1 cellular context compared by ENCODE assay signal in the genomic region with DNA sequence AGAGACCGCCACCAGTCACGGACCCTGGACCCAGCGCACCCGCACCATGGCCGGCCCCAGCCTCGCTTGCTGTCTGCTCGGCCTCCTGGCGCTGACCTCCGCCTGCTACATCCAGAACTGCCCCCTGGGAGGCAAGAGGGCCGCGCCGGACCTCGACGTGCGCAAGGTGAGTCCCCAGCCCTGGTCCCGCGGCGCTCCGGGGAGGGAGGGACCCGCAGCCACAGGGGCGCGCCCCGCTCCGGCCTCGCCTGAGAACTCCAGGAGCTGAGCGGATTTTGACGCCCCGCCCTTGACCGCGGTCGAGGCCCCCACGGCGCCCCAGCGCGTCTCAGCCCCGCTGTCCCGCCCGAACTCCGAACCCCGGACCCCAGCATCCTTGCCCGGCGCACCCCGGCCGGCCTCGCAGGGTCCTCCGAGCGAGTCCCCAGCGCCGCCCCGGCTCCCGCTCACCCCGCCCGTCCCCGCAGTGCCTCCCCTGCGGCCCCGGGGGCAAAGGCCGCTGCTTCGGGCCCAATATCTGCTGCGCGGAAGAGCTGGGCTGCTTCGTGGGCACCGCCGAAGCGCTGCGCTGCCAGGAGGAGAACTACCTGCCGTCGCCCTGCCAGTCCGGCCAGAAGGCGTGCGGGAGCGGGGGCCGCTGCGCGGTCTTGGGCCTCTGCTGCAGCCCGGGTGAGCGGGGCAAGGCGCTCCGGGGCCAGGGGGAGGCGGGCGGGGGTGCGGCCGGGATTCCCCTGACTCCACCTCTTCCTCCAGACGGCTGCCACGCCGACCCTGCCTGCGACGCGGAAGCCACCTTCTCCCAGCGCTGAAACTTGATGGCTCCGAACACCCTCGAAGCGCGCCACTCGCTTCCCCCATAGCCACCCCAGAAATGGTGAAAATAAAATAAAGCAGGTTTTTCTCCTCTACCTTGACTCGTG.
TF ChIP-seq lines count a peak whose summit lies in the region.

A gene (plus strand): TSS at position 11 of the 920 bp plus-strand sequence. CDS start 36 bp downstream, at position 47.

TF ChIP-seq in WTC11, 78 proteins besides CTCF, POLR2A, EP300 and RAD21 (continued from another document):
- TF ChIP-seq, protein P1, sequence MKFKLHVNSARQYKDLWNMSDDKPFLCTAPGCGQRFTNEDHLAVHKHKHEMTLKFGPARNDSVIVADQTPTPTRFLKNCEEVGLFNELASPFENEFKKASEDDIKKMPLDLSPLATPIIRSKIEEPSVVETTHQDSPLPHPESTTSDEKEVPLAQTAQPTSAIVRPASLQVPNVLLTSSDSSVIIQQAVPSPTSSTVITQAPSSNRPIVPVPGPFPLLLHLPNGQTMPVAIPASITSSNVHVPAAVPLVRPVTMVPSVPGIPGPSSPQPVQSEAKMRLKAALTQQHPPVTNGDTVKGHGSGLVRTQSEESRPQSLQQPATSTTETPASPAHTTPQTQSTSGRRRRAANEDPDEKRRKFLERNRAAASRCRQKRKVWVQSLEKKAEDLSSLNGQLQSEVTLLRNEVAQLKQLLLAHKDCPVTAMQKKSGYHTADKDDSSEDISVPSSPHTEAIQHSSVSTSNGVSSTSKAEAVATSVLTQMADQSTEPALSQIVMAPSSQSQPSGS (CRISPR knock-in tag; IDR thresholded peaks at IDR 0.05; ENCODE audit: borderline replicate concordance, low read depth), result no peak; the same call in 1 of the 2 replicates
- TF ChIP-seq, protein P2, sequence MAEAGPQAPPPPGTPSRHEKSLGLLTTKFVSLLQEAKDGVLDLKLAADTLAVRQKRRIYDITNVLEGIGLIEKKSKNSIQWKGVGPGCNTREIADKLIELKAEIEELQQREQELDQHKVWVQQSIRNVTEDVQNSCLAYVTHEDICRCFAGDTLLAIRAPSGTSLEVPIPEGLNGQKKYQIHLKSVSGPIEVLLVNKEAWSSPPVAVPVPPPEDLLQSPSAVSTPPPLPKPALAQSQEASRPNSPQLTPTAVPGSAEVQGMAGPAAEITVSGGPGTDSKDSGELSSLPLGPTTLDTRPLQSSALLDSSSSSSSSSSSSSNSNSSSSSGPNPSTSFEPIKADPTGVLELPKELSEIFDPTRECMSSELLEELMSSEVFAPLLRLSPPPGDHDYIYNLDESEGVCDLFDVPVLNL (CRISPR knock-in tag; IDR thresholded peaks at IDR 0.05; ENCODE audit: borderline replicate concordance, low read depth), result peak; percentile 28; the same call in 1 of the 2 replicates
- TF ChIP-seq NR3C1 (CRISPR knock-in tag; conservative IDR thresholded peaks at IDR 0.05; ENCODE audit: low read depth) (0 out of 2 replicates have a peak, but pooled peaks have one; percentile 34), CBFB (CRISPR knock-in tag; IDR thresholded peaks at IDR 0.05; ENCODE audit: low read depth) (peak; percentile 85; the same call in 1 of the 2 replicates), ESRRA (CRISPR knock-in tag; IDR thresholded peaks at IDR 0.05; ENCODE audit: borderline replicate concordance) (peak; percentile 82; the same call in 1 of the 2 replicates), KAT7 (CRISPR knock-in tag; IDR thresholded peaks at IDR 0.05; ENCODE audit: borderline replicate concordance) (no peak), ZBTB21 (CRISPR knock-in tag; IDR thresholded peaks at IDR 0.05; ENCODE audit: borderline replicate concordance) (peak; percentile 12), NR1H2 (CRISPR knock-in tag; IDR thresholded peaks at IDR 0.05) (peak; percentile 94), ZNF232 (CRISPR knock-in tag; IDR thresholded peaks at IDR 0.05) (peak; percentile 92; the same call in 1 of the 2 replicates), NFYB (CRISPR knock-in tag; conservative IDR thresholded peaks at IDR 0.05; ENCODE audit: low read depth) (0 out of 2 replicates have a peak, but pooled peaks have one; percentile 24), ZNF263 (CRISPR knock-in tag; IDR thresholded peaks at IDR 0.05; ENCODE audit: low read depth) (peak; percentile 60; the same call in 1 of the 2 replicates)
- TF ChIP-seq, protein P3, sequence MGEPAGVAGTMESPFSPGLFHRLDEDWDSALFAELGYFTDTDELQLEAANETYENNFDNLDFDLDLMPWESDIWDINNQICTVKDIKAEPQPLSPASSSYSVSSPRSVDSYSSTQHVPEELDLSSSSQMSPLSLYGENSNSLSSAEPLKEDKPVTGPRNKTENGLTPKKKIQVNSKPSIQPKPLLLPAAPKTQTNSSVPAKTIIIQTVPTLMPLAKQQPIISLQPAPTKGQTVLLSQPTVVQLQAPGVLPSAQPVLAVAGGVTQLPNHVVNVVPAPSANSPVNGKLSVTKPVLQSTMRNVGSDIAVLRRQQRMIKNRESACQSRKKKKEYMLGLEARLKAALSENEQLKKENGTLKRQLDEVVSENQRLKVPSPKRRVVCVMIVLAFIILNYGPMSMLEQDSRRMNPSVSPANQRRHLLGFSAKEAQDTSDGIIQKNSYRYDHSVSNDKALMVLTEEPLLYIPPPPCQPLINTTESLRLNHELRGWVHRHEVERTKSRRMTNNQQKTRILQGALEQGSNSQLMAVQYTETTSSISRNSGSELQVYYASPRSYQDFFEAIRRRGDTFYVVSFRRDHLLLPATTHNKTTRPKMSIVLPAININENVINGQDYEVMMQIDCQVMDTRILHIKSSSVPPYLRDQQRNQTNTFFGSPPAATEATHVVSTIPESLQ (CRISPR knock-in tag; IDR thresholded peaks at IDR 0.05), result peak; percentile 88
- TF ChIP-seq, protein P4, sequence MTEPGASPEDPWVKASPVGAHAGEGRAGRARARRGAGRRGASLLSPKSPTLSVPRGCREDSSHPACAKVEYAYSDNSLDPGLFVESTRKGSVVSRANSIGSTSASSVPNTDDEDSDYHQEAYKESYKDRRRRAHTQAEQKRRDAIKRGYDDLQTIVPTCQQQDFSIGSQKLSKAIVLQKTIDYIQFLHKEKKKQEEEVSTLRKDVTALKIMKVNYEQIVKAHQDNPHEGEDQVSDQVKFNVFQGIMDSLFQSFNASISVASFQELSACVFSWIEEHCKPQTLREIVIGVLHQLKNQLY (CRISPR knock-in tag; IDR thresholded peaks at IDR 0.05), result 0 out of 2 replicates have a peak, but pooled peaks have one; percentile 8
- TF ChIP-seq, protein P5, sequence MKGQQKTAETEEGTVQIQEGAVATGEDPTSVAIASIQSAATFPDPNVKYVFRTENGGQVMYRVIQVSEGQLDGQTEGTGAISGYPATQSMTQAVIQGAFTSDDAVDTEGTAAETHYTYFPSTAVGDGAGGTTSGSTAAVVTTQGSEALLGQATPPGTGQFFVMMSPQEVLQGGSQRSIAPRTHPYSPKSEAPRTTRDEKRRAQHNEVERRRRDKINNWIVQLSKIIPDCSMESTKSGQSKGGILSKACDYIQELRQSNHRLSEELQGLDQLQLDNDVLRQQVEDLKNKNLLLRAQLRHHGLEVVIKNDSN (CRISPR knock-in tag; IDR thresholded peaks at IDR 0.05), result peak; percentile 72; the same call in 1 of the 2 replicates
- TF ChIP-seq, protein P6, sequence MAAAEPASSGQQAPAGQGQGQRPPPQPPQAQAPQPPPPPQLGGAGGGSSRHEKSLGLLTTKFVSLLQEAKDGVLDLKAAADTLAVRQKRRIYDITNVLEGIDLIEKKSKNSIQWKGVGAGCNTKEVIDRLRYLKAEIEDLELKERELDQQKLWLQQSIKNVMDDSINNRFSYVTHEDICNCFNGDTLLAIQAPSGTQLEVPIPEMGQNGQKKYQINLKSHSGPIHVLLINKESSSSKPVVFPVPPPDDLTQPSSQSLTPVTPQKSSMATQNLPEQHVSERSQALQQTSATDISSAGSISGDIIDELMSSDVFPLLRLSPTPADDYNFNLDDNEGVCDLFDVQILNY (CRISPR knock-in tag; IDR thresholded peaks at IDR 0.05), result no peak; the same call in none of the 2 replicates
